27 cellular contexts compared by ENCODE assay signal in the genomic region with DNA sequence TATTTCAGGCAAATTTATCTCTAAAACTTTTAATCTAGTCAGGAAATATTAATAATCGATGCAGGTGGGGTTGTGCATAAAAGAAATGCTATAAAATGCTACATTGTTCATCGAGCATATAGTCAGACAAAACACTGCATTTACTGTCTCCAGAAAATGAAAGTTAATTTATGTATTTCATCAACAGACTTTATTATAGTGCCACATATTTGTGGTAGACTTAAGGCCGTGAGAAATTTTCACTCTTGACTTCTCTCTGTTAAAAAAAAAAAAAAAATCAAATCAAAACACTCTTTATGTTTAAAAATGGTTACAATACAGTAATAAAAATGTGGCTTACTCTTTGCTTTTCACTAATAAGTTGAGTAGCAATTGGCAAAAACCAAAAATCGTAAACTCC.
"Had no signal": no experiment of that assay in that cellular context is flagged by ENCODE, and none has a peak within 500 bp of the region (broad histone marks: within the 10 kb centered on the region; RNA-seq: fewer than 3 reads in every experiment).

No MANE protein-coding gene starts in this region.

- H3K9me3 ChIP-seq: neutrophil, pancreas, prostate gland, thoracic aorta, uterus had no signal

- H3K27me3 ChIP-seq: foreskin keratinocyte, neutrophil, pancreas, uterus had no signal

- DNase-seq: activated CD4-positive, alpha-beta T cell treated with anti-CD3 and anti-CD28 coated beads for 36 hours; activated CD4-positive, CD25-positive, alpha-beta regulatory T cell; activated CD8-positive, alpha-beta memory T cell treated with anti-CD3 and anti-CD28 coated beads, Interleukin-2, amount 10 ng/mL, durations not matched to agents 7 days and 5 days; activated CD8-positive, alpha-beta T cell treated with anti-CD3 and anti-CD28 coated beads, Interleukin-2, amount 10 ng/mL, durations not matched to agents 7 days and 5 days; activated naive CD4-positive, alpha-beta T cell; activated T-cell treated with anti-CD3 and anti-CD28 coated beads, Interleukin-2, amount 50 U/mL, for 72 hours; effector CD8-positive, alpha-beta T cell; foreskin keratinocyte; left cardiac atrium; left ventricle myocardium superior; mammary epithelial cell; naive B cell; nephron progenitor cell; pancreas; retina; stimulated activated CD4-positive, alpha-beta T cell treated with anti-CD3 and anti-CD28 coated beads, Interleukin-4, amount 100 ng/mL, for 24 hours; trophoblast cell; uterus had no signal

- H3K36me3 ChIP-seq: neutrophil, pancreas, prostate gland, thoracic aorta, uterus had no signal

- H3K4me1 ChIP-seq: foreskin keratinocyte, pancreas, prostate gland, uterus had no signal

- H3K27ac ChIP-seq: foreskin keratinocyte, neutrophil, pancreas, prostate gland, skin epidermis, thoracic aorta, uterus had no signal

- H3K36me3 Mint-ChIP-seq: activated CD8-positive, alpha-beta memory T cell treated with anti-CD3 and anti-CD28 coated beads, Interleukin-2, amount 10 ng/mL, durations not matched to agents 7 days and 5 days; activated naive CD4-positive, alpha-beta T cell treated with anti-CD3 and anti-CD28 coated beads, Interleukin-2, amount 50 U/mL, for 72 hours; naive B cell; stimulated activated effector memory CD8-positive, alpha-beta T cell treated with anti-CD3 and anti-CD28 coated beads, Interleukin-12 subunit alpha, Interleukin-12 subunit beta, amount 100 ng/mL, for 72 hours had no signal

- H3K9me3 Mint-ChIP-seq: activated naive CD4-positive, alpha-beta T cell treated with anti-CD3 and anti-CD28 coated beads, Interleukin-2, amount 50 U/mL, for 72 hours; activated T-cell treated with anti-CD3 and anti-CD28 coated beads, Interleukin-2, amount 50 U/mL, for 72 hours; naive B cell; stimulated activated effector memory CD8-positive, alpha-beta T cell treated with anti-CD3 and anti-CD28 coated beads, Interleukin-12 subunit alpha, Interleukin-12 subunit beta, amount 100 ng/mL, for 72 hours; stimulated activated naive CD8-positive, alpha-beta T cell treated with anti-CD3 and anti-CD28 coated beads, Interleukin-15, Interleukin-2, amounts not matched to agents 100 ng/mL and 50 ng/mL, for 24 hours had no signal

- H3K4me3 ChIP-seq: pancreas, prostate gland, skin epidermis, thoracic aorta, uterus had no signal

- ATAC-seq: activated CD4-positive, alpha-beta T cell treated with anti-CD3 and anti-CD28 coated beads for 36 hours; activated CD8-positive, alpha-beta memory T cell treated with anti-CD3 and anti-CD28 coated beads, Interleukin-2, amount 10 ng/mL, durations not matched to agents 7 days and 5 days; activated CD8-positive, alpha-beta T cell treated with anti-CD3 and anti-CD28 coated beads, Interleukin-2, amount 10 ng/mL, durations not matched to agents 7 days and 5 days; activated naive CD4-positive, alpha-beta T cell treated with anti-CD3 and anti-CD28 coated beads, Interleukin-2, amount 50 U/mL, for 72 hours; activated T-cell treated with anti-CD3 and anti-CD28 coated beads, Interleukin-2, amount 50 U/mL, for 72 hours; foreskin keratinocyte; left cardiac atrium; left ventricle myocardium superior; pancreas; sciatic nerve; stimulated activated effector memory CD8-positive, alpha-beta T cell treated with anti-CD3 and anti-CD28 coated beads, Interleukin-12 subunit alpha, Interleukin-12 subunit beta, amount 100 ng/mL, for 72 hours had no signal

- H3K4me3 Mint-ChIP-seq: activated CD4-positive, alpha-beta T cell treated with anti-CD3 and anti-CD28 coated beads for 36 hours; activated CD8-positive, alpha-beta memory T cell treated with anti-CD3 and anti-CD28 coated beads, Interleukin-2, amount 10 ng/mL, durations not matched to agents 7 days and 5 days; activated CD8-positive, alpha-beta T cell treated with anti-CD3 and anti-CD28 coated beads, Interleukin-2, amount 10 ng/mL, durations not matched to agents 7 days and 5 days; activated T-cell treated with anti-CD3 and anti-CD28 coated beads, Interleukin-2, amount 50 U/mL, for 72 hours; central memory CD8-positive, alpha-beta T cell; naive B cell; nephron progenitor cell; stimulated activated effector memory CD8-positive, alpha-beta T cell treated with anti-CD3 and anti-CD28 coated beads, Interleukin-12 subunit alpha, Interleukin-12 subunit beta, amount 100 ng/mL, for 72 hours; stimulated activated naive CD8-positive, alpha-beta T cell treated with anti-CD3 and anti-CD28 coated beads, Interleukin-15, Interleukin-2, amounts not matched to agents 100 ng/mL and 50 ng/mL, for 24 hours had no signal

- H3K27ac Mint-ChIP-seq: activated CD4-positive, alpha-beta T cell treated with anti-CD3 and anti-CD28 coated beads for 36 hours; activated CD8-positive, alpha-beta memory T cell treated with anti-CD3 and anti-CD28 coated beads, Interleukin-2, amount 10 ng/mL, durations not matched to agents 7 days and 5 days; activated CD8-positive, alpha-beta T cell treated with anti-CD3 and anti-CD28 coated beads, Interleukin-2, amount 10 ng/mL, durations not matched to agents 7 days and 5 days; activated naive CD4-positive, alpha-beta T cell treated with anti-CD3 and anti-CD28 coated beads, Interleukin-2, amount 50 U/mL, for 72 hours; activated T-cell treated with anti-CD3 and anti-CD28 coated beads, Interleukin-2, amount 50 U/mL, for 72 hours; naive B cell; nephron progenitor cell; stimulated activated effector memory CD8-positive, alpha-beta T cell treated with anti-CD3 and anti-CD28 coated beads, Interleukin-12 subunit alpha, Interleukin-12 subunit beta, amount 100 ng/mL, for 72 hours; stimulated activated naive CD8-positive, alpha-beta T cell treated with anti-CD3 and anti-CD28 coated beads, Interleukin-15, Interleukin-2, amounts not matched to agents 100 ng/mL and 50 ng/mL, for 24 hours had no signal

- H3K4me1 Mint-ChIP-seq: activated CD4-positive, alpha-beta T cell treated with anti-CD3 and anti-CD28 coated beads for 36 hours; activated CD8-positive, alpha-beta memory T cell treated with anti-CD3 and anti-CD28 coated beads, Interleukin-2, amount 10 ng/mL, durations not matched to agents 7 days and 5 days; central memory CD8-positive, alpha-beta T cell; naive B cell; stimulated activated effector memory CD8-positive, alpha-beta T cell treated with anti-CD3 and anti-CD28 coated beads, Interleukin-12 subunit alpha, Interleukin-12 subunit beta, amount 100 ng/mL, for 72 hours had no signal

- H3K27me3 Mint-ChIP-seq: activated CD4-positive, alpha-beta T cell treated with anti-CD3 and anti-CD28 coated beads for 36 hours; activated CD8-positive, alpha-beta memory T cell treated with anti-CD3 and anti-CD28 coated beads, Interleukin-2, amount 10 ng/mL, durations not matched to agents 7 days and 5 days; central memory CD8-positive, alpha-beta T cell; naive B cell; stimulated activated naive CD8-positive, alpha-beta T cell treated with anti-CD3 and anti-CD28 coated beads, Interleukin-15, Interleukin-2, amounts not matched to agents 100 ng/mL and 50 ng/mL, for 24 hours had no signal
